In genomic region chr1:244920911-244921310, GRCh38 we compare ENCODE assay signal across 1 cellular context.
TF ChIP-seq lines count a peak whose summit lies in the region.

No MANE protein-coding gene starts in this region.

TF ChIP-seq in GM12878, 131 proteins besides CTCF, POLR2A, EP300 and RAD21 (continued from another document):
- TF ChIP-seq TCF12 (IDR thresholded peaks at IDR 0.05; ENCODE audit: low read depth, low read length) = peak; percentile 91
- peak; percentile 73 for TF ChIP-seq SPI1 (IDR thresholded peaks at IDR 0.05; ENCODE audit: borderline replicate concordance, insufficient read depth, low read depth, low read length)
- peak; percentile 89 for TF ChIP-seq MEF2A (IDR thresholded peaks at IDR 0.05; ENCODE audit: insufficient read depth, low read depth, low read length)
- TF ChIP-seq ATF7 (IDR thresholded peaks at IDR 0.05; ENCODE audit: low read depth) = 0 out of 2 replicates have a peak, but pooled peaks have one; percentile 30
- TF ChIP-seq ZSCAN29 (IDR thresholded peaks at IDR 0.05) = no peak
- TF ChIP-seq ZNF207 (IDR thresholded peaks at IDR 0.05; ENCODE audit: borderline replicate concordance) = no peak
- no peak for TF ChIP-seq RBBP5 (conservative IDR thresholded peaks at IDR 0.05)
- TF ChIP-seq BCL11A (IDR thresholded peaks at IDR 0.05; ENCODE audit: low read depth, low read length) = 0 out of 2 replicates have a peak, but pooled peaks have one; percentile 35
- TF ChIP-seq EED (IDR thresholded peaks at IDR 0.05; ENCODE audit: low read depth) = peak; percentile 69
- TF ChIP-seq NR2C2 (IDR thresholded peaks at IDR 0.05; ENCODE audit: borderline replicate concordance, control insufficient read depth, insufficient read length, low read depth) = no peak
- peak; percentile 52; the same call in 1 of the 2 replicates for TF ChIP-seq RUNX3 (IDR thresholded peaks at IDR 0.05; ENCODE audit: low read length)
